8 cellular contexts compared by ENCODE assay signal in genomic region chr21:31557956-31558838, GRCh38.
DNase-seq lines count a peak whose midpoint lies in the region; ATAC-seq and TF ChIP-seq lines count a peak whose summit lies in the region.

No MANE protein-coding gene starts in this region.

- ATAC-seq in GM19328 (IDR thresholded peaks at IDR 0.05; ENCODE audit: unreplicated experiment), result peak; percentile 1

- peaks cover 53% of the 10 kb centered on the region for H3K4me1 Mint-ChIP-seq in activated CD4-positive, alpha-beta T cell treated with anti-CD3 and anti-CD28 coated beads, Interleukin-2, amount 10 ng/mL, durations not matched to agents 7 days and 5 days

- H3K36me3 ChIP-seq in MM.1S (replicated peaks; ENCODE audit: insufficient read depth, low read length) (no peaks in the 10 kb centered on the region), thymus (ENCODE audit: control insufficient read depth, insufficient read depth) (no peaks in the 10 kb centered on the region)
- H3K36me3 ChIP-seq in effector memory CD4-positive, alpha-beta T cell (ENCODE audit: control insufficient read depth, insufficient read depth, low read length), result no peaks in the 10 kb centered on the region

- H3K4me3 Mint-ChIP-seq in activated CD4-positive, alpha-beta T cell treated with anti-CD3 and anti-CD28 coated beads, Interleukin-2, amount 10 ng/mL, durations not matched to agents 7 days and 5 days, result peak overlapping the region; percentile 84

- H3F3A ChIP-seq in MM.1S (ENCODE audit: insufficient read depth, low read length), result peaks cover 45% of the 10 kb centered on the region

- no peaks in the 10 kb centered on the region for H3K27me3 ChIP-seq in MM.1S (replicated peaks; ENCODE audit: insufficient read depth, low read length)
- H3K27me3 ChIP-seq in effector memory CD4-positive, alpha-beta T cell (replicated peaks; ENCODE audit: control insufficient read depth, insufficient read depth, low read length, poor library complexity, severe bottlenecking), result no peaks in the 10 kb centered on the region
- H3K27me3 ChIP-seq in thymus (ENCODE audit: control insufficient read depth, insufficient read depth), result peaks cover 2% of the 10 kb centered on the region

- H3K9me3 ChIP-seq in MM.1S (replicated peaks; ENCODE audit: insufficient read depth, low read length) (no peaks in the 10 kb centered on the region), thymus (ENCODE audit: control insufficient read depth) (no peaks in the 10 kb centered on the region)
- no peaks in the 10 kb centered on the region for H3K9me3 ChIP-seq in effector memory CD4-positive, alpha-beta T cell (ENCODE audit: control insufficient read depth, low read length)

- TF ChIP-seq CTCF in MM.1S (IDR thresholded peaks at IDR 0.05; ENCODE audit: low read length), result no peak

- H3K4me1 ChIP-seq in MM.1S (ENCODE audit: low read length) (peaks cover 46% of the 10 kb centered on the region), thymus (ENCODE audit: control insufficient read depth, insufficient read depth, low read length) (peaks cover 29% of the 10 kb centered on the region)
- peaks cover 11% of the 10 kb centered on the region for H3K4me1 ChIP-seq in effector memory CD4-positive, alpha-beta T cell (ENCODE audit: control insufficient read depth, insufficient read depth, low read length, poor library complexity, severe bottlenecking)

- H2AFZ ChIP-seq in MM.1S (ENCODE audit: low read length), result peak overlapping the region; percentile 76

- peak overlapping the region; percentile 80 for H3K4me2 ChIP-seq in MM.1S (ENCODE audit: low read depth, low read length)

- no peaks in the 10 kb centered on the region for H4K20me1 ChIP-seq in MM.1S (ENCODE audit: insufficient read depth, low read length)

- peak overlapping the region; percentile 74 for H3K9ac ChIP-seq in MM.1S (ENCODE audit: low read length)

- peaks cover 22% of the 10 kb centered on the region for H3K36me3 Mint-ChIP-seq in activated CD4-positive, alpha-beta T cell treated with anti-CD3 and anti-CD28 coated beads, Interleukin-2, amount 10 ng/mL, durations not matched to agents 7 days and 5 days (ENCODE audit: low read depth)

- CTCF ChIA-PET in activated CD4-positive, alpha-beta T cell treated with anti-CD3 and anti-CD28 coated beads, Interleukin-2, amount 10 ng/mL, durations not matched to agents 7 days and 5 days (lab: Charles Lee), result interaction anchor here (0.9 to 2.7 kb wide), 12 partner anchors 17 to 425 kb away, joined by 3 to 15 read pairs (median 3); no protein-coding TSS in a partner anchor

- under 1% methylated on average over 98 of the region's 98 CpGs for WGBS in thymus

- H3K27ac ChIP-seq in MM.1S (ENCODE audit: low read length) (peak overlapping the region; percentile 55; the same call in 1 of the 2 replicates), thymus (ENCODE audit: low read depth) (peak overlapping the region; percentile 74)
- no peak overlapping the region for H3K27ac ChIP-seq in effector memory CD4-positive, alpha-beta T cell (ENCODE audit: insufficient read depth, low read length, poor library complexity, severe bottlenecking)

- H3K4me3 ChIP-seq in MM.1S (ENCODE audit: low read length) (peak overlapping the region; percentile 91), thymus (ENCODE audit: low read length) (peak overlapping the region; percentile 84)
- H3K4me3 ChIP-seq in effector memory CD4-positive, alpha-beta T cell (ENCODE audit: insufficient read depth, low read depth, low read length, poor library complexity, severe bottlenecking), result peak overlapping the region; percentile 68

- H3K27ac Mint-ChIP-seq in activated CD4-positive, alpha-beta T cell treated with anti-CD3 and anti-CD28 coated beads, Interleukin-2, amount 10 ng/mL, durations not matched to agents 7 days and 5 days, result peak overlapping the region; percentile 71

- peaks cover 28% of the 10 kb centered on the region for H3K27me3 Mint-ChIP-seq in activated CD4-positive, alpha-beta T cell treated with anti-CD3 and anti-CD28 coated beads, Interleukin-2, amount 10 ng/mL, durations not matched to agents 7 days and 5 days

- H3K9me2 ChIP-seq in MM.1S (replicated peaks; ENCODE audit: insufficient read depth, low read length), result no peaks in the 10 kb centered on the region

- no peaks in the 10 kb centered on the region for H3K9me3 Mint-ChIP-seq in activated CD4-positive, alpha-beta T cell treated with anti-CD3 and anti-CD28 coated beads, Interleukin-2, amount 10 ng/mL, durations not matched to agents 7 days and 5 days

- peaks cover 69% of the 10 kb centered on the region for H3K79me2 ChIP-seq in MM.1S (ENCODE audit: low read length)

- POLR2A ChIA-PET in activated CD4-positive, alpha-beta T cell treated with anti-CD3 and anti-CD28 coated beads, Interleukin-2, amount 10 ng/mL, durations not matched to agents 7 days and 5 days (lab: Charles Lee), result no interaction called here

- DNase-seq in MM.1S, result peak; percentile 59
- peak; percentile 54 for DNase-seq in activated CD4-positive, alpha-beta T cell treated with anti-CD3 and anti-CD28 coated beads, Interleukin-2, amount 10 ng/mL, durations not matched to agents 7 days and 5 days
- DNase-seq in effector memory CD4-positive, alpha-beta T cell, result peak in 2 of 3 donors; percentile 5 to 6
- peak; percentile 24 for DNase-seq in myocyte (ENCODE audit: low read depth)
- no peak for DNase-seq in AG20443 (ENCODE audit: low spot score)
- DNase-seq in LoVo (ENCODE audit: low spot score), result no peak

Comparison
In these comparisons a context has a peak if more than half of its experiments do, and no peak if none do; other contexts are left out.
1. DNase-seq: peak in MM.1S (single experiment), activated CD4-positive, alpha-beta T cell treated with anti-CD3 and anti-CD28 coated beads, Interleukin-2, amount 10 ng/mL, durations not matched to agents 7 days and 5 days (single experiment), effector memory CD4-positive, alpha-beta T cell (2 of 3) and myocyte (single experiment); none in AG20443 (single experiment) and LoVo (single experiment).
2. Peak in every context shown above with its lines, with median percentiles within 50 percentile points of each other: H3K4me3 ChIP-seq.